In the genomic region with DNA sequence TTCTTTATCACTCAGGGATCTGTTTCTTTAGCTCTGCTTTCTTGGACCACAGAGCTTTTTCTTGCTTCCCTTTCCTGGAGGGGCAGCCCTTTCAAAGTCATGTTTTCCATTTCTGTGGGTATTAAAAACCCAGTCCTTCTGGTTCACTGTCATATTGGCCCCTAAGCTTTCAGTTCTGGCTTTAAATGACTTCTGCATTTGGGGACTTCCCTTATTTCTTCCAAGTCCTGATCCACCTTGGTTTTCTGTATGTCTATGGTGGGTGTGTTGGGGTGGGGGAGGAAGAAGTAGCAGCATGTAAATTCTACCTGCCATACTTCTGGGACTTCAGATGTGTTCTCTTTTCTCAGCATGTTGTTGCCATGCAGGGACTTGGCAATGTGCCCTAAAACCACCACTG, we compare ENCODE assay signal across 20 cellular contexts.
DNase-seq lines count a peak whose midpoint lies in the region; ATAC-seq and TF ChIP-seq lines count a peak whose summit lies in the region.
"Had no signal": no experiment of that assay in that cellular context is flagged by ENCODE, and none has a peak within 500 bp of the region (broad histone marks: within the 10 kb centered on the region; RNA-seq: fewer than 3 reads in every experiment).

No MANE protein-coding gene starts in this region.

- H3K9me3 Mint-ChIP-seq in activated naive CD8-positive, alpha-beta T cell treated with anti-CD3 and anti-CD28 coated beads for 36 hours, result no peaks in the 10 kb centered on the region
- H3K9me3 Mint-ChIP-seq: activated CD4-positive, alpha-beta memory T cell treated with anti-CD3 and anti-CD28 coated beads, Interleukin-2, amount 10 ng/mL, durations not matched to agents 7 days and 5 days had no signal

- no peaks in the 10 kb centered on the region for H3K27me3 ChIP-seq in GM06990 (replicated peaks; ENCODE audit: control insufficient read depth, insufficient read depth, low read length)
- H3K27me3 ChIP-seq in left lung, result no peaks in the 10 kb centered on the region
- H3K27me3 ChIP-seq: BLaER1, suprapubic skin had no signal

- in situ Hi-C loops in GM13976 (cut with MboI; ENCODE audit: low sequenced_read_pairs, unreplicated experiment), result no loop called here

- H3K4me1 ChIP-seq in left lung, result no peaks in the 10 kb centered on the region
- H3K4me1 ChIP-seq: BLaER1, prostate gland, suprapubic skin had no signal

- H3K4me3 ChIP-seq in GM06990 (replicated peaks; ENCODE audit: low read depth, low read length) (no peak overlapping the region), left lung (no peak overlapping the region)
- H3K4me3 ChIP-seq: BLaER1, prostate gland, suprapubic skin had no signal

- H3K27ac Mint-ChIP-seq in activated naive CD8-positive, alpha-beta T cell treated with anti-CD3 and anti-CD28 coated beads for 36 hours, result peak overlapping the region; percentile 60
- H3K27ac Mint-ChIP-seq: activated CD4-positive, alpha-beta memory T cell treated with anti-CD3 and anti-CD28 coated beads, Interleukin-2, amount 10 ng/mL, durations not matched to agents 7 days and 5 days had no signal

- intact Hi-C loops in left ventricle myocardium superior (cut with micrococcal nuclease), result no loop called here
- intact Hi-C loops in left lung (cut with DNase I), result no loop called here
- intact Hi-C loops in posterior cingulate gyrus (cut with DNase I), result no loop called here

- H3K36me3 Mint-ChIP-seq in activated naive CD8-positive, alpha-beta T cell treated with anti-CD3 and anti-CD28 coated beads for 36 hours, result peaks cover 21% of the 10 kb centered on the region

- peak; percentile 9 for DNase-seq in GM06990 (ENCODE audit: extremely low read depth, insufficient read length)
- peak; percentile 34 for DNase-seq in GM13976 (ENCODE audit: low spot score)
- peak; percentile 54 to 81 for DNase-seq in NOMO-1 (lab: John Stamatoyannopoulos, UW; ENCODE audit: unreplicated experiment in 2 of 2)
- peak; percentile 26 for DNase-seq in activated naive CD8-positive, alpha-beta T cell treated with anti-CD3 and anti-CD28 coated beads for 36 hours
- no peak for DNase-seq in stimulated activated CD4-positive, alpha-beta T cell treated with anti-CD3 and anti-CD28 coated beads, Interleukin-4, amount 100 ng/mL, for 4 hours
- DNase-seq in left ventricle myocardium superior, result no peak
- DNase-seq in left lung, result no peak
- no peak for DNase-seq in posterior cingulate gyrus
- DNase-seq: activated CD4-positive, alpha-beta memory T cell treated with anti-CD3 and anti-CD28 coated beads, Interleukin-2, amount 10 ng/mL, durations not matched to agents 7 days and 5 days; activated naive CD4-positive, alpha-beta T cell treated with Interleukin-2 at 50 U/mL for 16 hours; DMS53; effector memory CD4-positive, alpha-beta T cell; NCI-H2029 treated with DMSO at 0.1 percent for 48 hours; NCI-H69; stimulated activated CD4-positive, alpha-beta T cell treated with anti-CD3 and anti-CD28 coated beads, Interleukin-12 subunit alpha, Interleukin-12 subunit beta, amount 100 ng/mL, for 4 hours; T1000 had no signal

- H3K27ac ChIP-seq in left lung, result no peak overlapping the region
- H3K27ac ChIP-seq: BLaER1, prostate gland, suprapubic skin had no signal

- ATAC-seq in left ventricle myocardium superior (no peak), left lung (no peak)
- ATAC-seq: left lobe of liver had no signal

- no peaks in the 10 kb centered on the region for H3K9me3 ChIP-seq in left lung
- H3K9me3 ChIP-seq: BLaER1, prostate gland, suprapubic skin had no signal

- TF ChIP-seq CTCF in GM06990 (IDR thresholded peaks at IDR 0.05; ENCODE audit: insufficient read depth, low read length, poor library complexity, severe bottlenecking) (no peak), GM13976 (IDR thresholded peaks at IDR 0.05; ENCODE audit: borderline replicate concordance, control extremely low read depth, extremely low read depth, insufficient read depth, missing control alignments) (no peak), left lung (IDR thresholded peaks at IDR 0.05) (no peak)

- H3K4me3 Mint-ChIP-seq in activated naive CD8-positive, alpha-beta T cell treated with anti-CD3 and anti-CD28 coated beads for 36 hours, result no peak overlapping the region
- H3K4me3 Mint-ChIP-seq: activated CD4-positive, alpha-beta memory T cell treated with anti-CD3 and anti-CD28 coated beads, Interleukin-2, amount 10 ng/mL, durations not matched to agents 7 days and 5 days had no signal

- H3K4me1 Mint-ChIP-seq in activated naive CD8-positive, alpha-beta T cell treated with anti-CD3 and anti-CD28 coated beads for 36 hours, result peaks cover 30% of the 10 kb centered on the region

- no peaks in the 10 kb centered on the region for H3K27me3 Mint-ChIP-seq in activated naive CD8-positive, alpha-beta T cell treated with anti-CD3 and anti-CD28 coated beads for 36 hours
- H3K27me3 Mint-ChIP-seq: activated CD4-positive, alpha-beta memory T cell treated with anti-CD3 and anti-CD28 coated beads, Interleukin-2, amount 10 ng/mL, durations not matched to agents 7 days and 5 days had no signal

- peaks cover 18% of the 10 kb centered on the region for H3K36me3 ChIP-seq in GM06990 (ENCODE audit: control insufficient read depth, insufficient read depth, low read length)
- H3K36me3 ChIP-seq in left lung, result peaks cover 3 to 93% of the 10 kb centered on the region in 2 donors

Comparison
In these comparisons a context has a peak if more than half of its experiments do, and no peak if none do; other contexts are left out.
1. DNase-seq: peak in GM06990 (single experiment), GM13976 (single experiment), NOMO-1 (2 of 2) and activated naive CD8-positive, alpha-beta T cell treated with anti-CD3 and anti-CD28 coated beads for 36 hours (single experiment); none in stimulated activated CD4-positive, alpha-beta T cell treated with anti-CD3 and anti-CD28 coated beads, Interleukin-4, amount 100 ng/mL, for 4 hours (0 of 2), left ventricle myocardium superior (single experiment), left lung (0 of 2) and posterior cingulate gyrus (0 of 10).